Comparison of ENCODE assay signal across 8 cellular contexts in genomic region chr17:31559647-31560501, GRCh38.
DNase-seq lines count a peak whose midpoint lies in the region; ATAC-seq, FAIRE-seq and TF ChIP-seq lines count a peak whose summit lies in the region.

No MANE protein-coding gene starts in this region.

- H3K36me3 ChIP-seq in HCT116 (ENCODE audit: control insufficient read depth in 1 of 2, insufficient read depth in 2 of 2, low read length in 2 of 2) (no peaks in the 10 kb centered on the region), astrocyte (ENCODE audit: insufficient read depth, low read length) (peaks cover 11% of the 10 kb centered on the region), keratinocyte (ENCODE audit: control insufficient read depth in 2 of 2, extremely low read depth in 1 of 2, insufficient read depth in 2 of 2, low read length in 2 of 2) (peaks cover 3 to 5% of the 10 kb centered on the region in 2 experiments)

- peak overlapping the region; percentile 28; the same call in 1 of the 2 replicates for H3K4me2 ChIP-seq in HCT116 (ENCODE audit: low read length)
- H3K4me2 ChIP-seq in astrocyte (ENCODE audit: low read length): peak overlapping the region; percentile 98
- peak overlapping the region; percentile 96 for H3K4me2 ChIP-seq in keratinocyte (ENCODE audit: control insufficient read depth, extremely low read depth, insufficient read depth, low read depth, low read length)

- TF ChIP-seq CTCF in HCT116 (IDR thresholded peaks at IDR 0.05 in 2 of 3, conservative IDR thresholded peaks at IDR 0.05 in 1 of 3; ENCODE audit: borderline replicate concordance in 1 of 3, insufficient read depth in 1 of 3, low read depth in 2 of 3, low read length in 2 of 3): no peak
- TF ChIP-seq CTCF in astrocyte (IDR thresholded peaks at IDR 0.05; ENCODE audit: insufficient read depth, low read depth, low read length): no peak
- TF ChIP-seq CTCF in keratinocyte (optimal IDR thresholded peaks at IDR 0.05 in 1 of 3, IDR thresholded peaks at IDR 0.05 in 1 of 3, conservative IDR thresholded peaks at IDR 0.05 in 1 of 3; ENCODE audit: extremely low read depth in 1 of 3, insufficient read depth in 2 of 3, low read length in 3 of 3): no peak
- TF ChIP-seq CTCF in GM10248 (IDR thresholded peaks at IDR 0.05; ENCODE audit: control extremely low read depth, extremely low read depth, low read depth, missing control alignments): no peak

- H3K9me1 ChIP-seq in keratinocyte (ENCODE audit: control insufficient read depth, extremely low read depth, insufficient read depth, low read length): no peaks in the 10 kb centered on the region

- RAD21 ChIA-PET in HCT116 (lab: Charles Lee; ENCODE audit: low non-redundant PET in 1 of 2, low total read pairs in 2 of 2, uncharacterized antibody in 2 of 2, unreplicated experiment in 2 of 2): no interaction called here

- peaks cover 5% of the 10 kb centered on the region for H3K27me3 Mint-ChIP-seq in astrocyte (ENCODE audit: low read depth, unreplicated experiment)
- H3K27me3 Mint-ChIP-seq in stimulated activated naive B cell treated with anti-CD40 and anti-IgM and Interleukin-4, amounts not matched to agents 10 μg/mL and 1 μg/mL and 100 μg/mL, for 72 hours: no peaks in the 10 kb centered on the region

- H3K9ac ChIP-seq in HCT116 (ENCODE audit: low read length) (no peak overlapping the region), astrocyte (ENCODE audit: low read length) (peak overlapping the region; percentile 95), keratinocyte (ENCODE audit: control insufficient read depth, extremely low read depth, insufficient read depth, low read length) (peak overlapping the region; percentile 80)

- H3K9me2 ChIP-seq in HCT116 (ENCODE audit: insufficient read depth): no peaks in the 10 kb centered on the region

- CTCF ChIA-PET in HCT116 (lab: Charles Lee) (interaction anchor here (2.2 kb wide), 1 partner anchor 271 kb away, joined by 5 read pairs; no protein-coding TSS in a partner anchor), GM10248 (lab: Yijun Ruan, JAX) (interaction anchor here (0.8 to 7.1 kb wide), 6 partner anchors 14 to 342 kb away, joined by 3 to 50 read pairs (median 4); partner anchors contain the start of gene UTP6)

- H3K27ac ChIP-seq in HCT116 (ENCODE audit: low read depth, low read length): no peak overlapping the region; the same call in 1 of the 2 replicates
- peak overlapping the region; percentile 92 for H3K27ac ChIP-seq in astrocyte (ENCODE audit: low read depth, low read length)
- H3K27ac ChIP-seq in keratinocyte (ENCODE audit: control insufficient read depth, insufficient read depth, low read length): peak overlapping the region; percentile 69

- intact Hi-C loops in HCT116 (cut with micrococcal nuclease): loop anchor here (5.0 kb wide), 1 partner anchor 342 kb away; the partner anchor contains the start of gene UTP6

- H3K4me1 ChIP-seq in HCT116 (ENCODE audit: control insufficient read depth in 1 of 2, insufficient read depth in 2 of 2, low read length in 2 of 2) (peaks cover 0 to 10% of the 10 kb centered on the region in 2 experiments; a peak in 3 of 4 replicates), astrocyte (ENCODE audit: insufficient read depth, low read length) (peaks cover 38% of the 10 kb centered on the region), keratinocyte (ENCODE audit: control insufficient read depth, extremely low read depth, insufficient read depth, low read length) (peaks cover 27% of the 10 kb centered on the region)

- H3K9me3 ChIP-seq in HCT116 (ENCODE audit: control insufficient read depth in 1 of 2, insufficient read depth in 1 of 2, low read depth in 1 of 2, low read length in 2 of 2): no peaks in the 10 kb centered on the region
- no peaks in the 10 kb centered on the region for H3K9me3 ChIP-seq in astrocyte (ENCODE audit: insufficient read depth, low read depth, low read length)
- no peaks in the 10 kb centered on the region for H3K9me3 ChIP-seq in keratinocyte (ENCODE audit: control insufficient read depth, low read depth, low read length)

- DNase-seq in HCT116 (ENCODE audit: low read depth, low spot score) (no peak), astrocyte (ENCODE audit: low read depth) (no peak), keratinocyte (ENCODE audit: low read depth, low spot score) (no peak), COLO829 (ENCODE audit: low spot score) (no peak), GM10248 (ENCODE audit: extremely low spot score) (no peak), NCI-H2107 (lab: John Stamatoyannopoulos, UW) (no peak)
- no peak for DNase-seq in stimulated activated naive B cell treated with anti-CD40 and anti-IgM and Interleukin-4, amounts not matched to agents 10 μg/mL and 1 μg/mL and 100 μg/mL, for 72 hours
- no peak for DNase-seq in stimulated activated CD4-positive, alpha-beta T cell treated with anti-CD3 and anti-CD28 coated beads, Interleukin-2, amount 100 ng/mL, for 24 hours

- no TSS peak for BruUV-seq in HCT116 (replicated peaks; lab: Mats Ljungman, UMichigan)

- H3K4me1 Mint-ChIP-seq in astrocyte (ENCODE audit: low read depth, unreplicated experiment): peaks cover 18% of the 10 kb centered on the region
- H3K4me1 Mint-ChIP-seq in stimulated activated naive B cell treated with anti-CD40 and anti-IgM and Interleukin-4, amounts not matched to agents 10 μg/mL and 1 μg/mL and 100 μg/mL, for 72 hours: peaks cover 23 to 37% of the 10 kb centered on the region in 2 donors

- peak overlapping the region; percentile 84 for H3K4me3 Mint-ChIP-seq in astrocyte (ENCODE audit: unreplicated experiment)
- peak overlapping the region; percentile 51 to 58 for H3K4me3 Mint-ChIP-seq in stimulated activated naive B cell treated with anti-CD40 and anti-IgM and Interleukin-4, amounts not matched to agents 10 μg/mL and 1 μg/mL and 100 μg/mL, for 72 hours

- POLR2A ChIA-PET in HCT116 (lab: Charles Lee): no interaction called here
- POLR2A ChIA-PET in GM10248 (lab: Yijun Ruan, JAX): no interaction called here

- no peaks in the 10 kb centered on the region for H3K36me3 Mint-ChIP-seq in astrocyte (ENCODE audit: low read depth, unreplicated experiment)
- no peaks in the 10 kb centered on the region for H3K36me3 Mint-ChIP-seq in stimulated activated naive B cell treated with anti-CD40 and anti-IgM and Interleukin-4, amounts not matched to agents 10 μg/mL and 1 μg/mL and 100 μg/mL, for 72 hours

- no peak for FAIRE-seq in astrocyte (lab: Jason Lieb, UNC)
- FAIRE-seq in keratinocyte (lab: Jason Lieb, UNC): no peak

- dilution Hi-C loops in keratinocyte (cut with MboI; ENCODE audit: extremely low pct_ligation_motif_present, low sequenced_read_pairs): no loop called here

- H3K27me3 ChIP-seq in HCT116 (ENCODE audit: insufficient read depth, low read length): no peaks in the 10 kb centered on the region
- H3K27me3 ChIP-seq in astrocyte (ENCODE audit: insufficient read depth, low read length): no peaks in the 10 kb centered on the region
- no peaks in the 10 kb centered on the region for H3K27me3 ChIP-seq in keratinocyte (ENCODE audit: control insufficient read depth, extremely low read depth, insufficient read depth, low read length)

- H3K27ac Mint-ChIP-seq in astrocyte (ENCODE audit: unreplicated experiment): peak overlapping the region; percentile 62
- H3K27ac Mint-ChIP-seq in stimulated activated naive B cell treated with anti-CD40 and anti-IgM and Interleukin-4, amounts not matched to agents 10 μg/mL and 1 μg/mL and 100 μg/mL, for 72 hours: no peak overlapping the region

- no peaks in the 10 kb centered on the region for H3K9me3 Mint-ChIP-seq in astrocyte (ENCODE audit: unreplicated experiment)
- no peaks in the 10 kb centered on the region for H3K9me3 Mint-ChIP-seq in stimulated activated naive B cell treated with anti-CD40 and anti-IgM and Interleukin-4, amounts not matched to agents 10 μg/mL and 1 μg/mL and 100 μg/mL, for 72 hours

- no peak overlapping the region for H2AFZ ChIP-seq in HCT116 (ENCODE audit: low read depth, low read length, poor library complexity, severe bottlenecking)
- peak overlapping the region; percentile 58 for H2AFZ ChIP-seq in astrocyte (ENCODE audit: low read depth, low read length)
- H2AFZ ChIP-seq in keratinocyte (ENCODE audit: control insufficient read depth, low read length): peak overlapping the region; percentile 29

- H3K4me3 ChIP-seq in HCT116 (replicated peaks in 1 of 2; ENCODE audit: low read depth in 1 of 2, low read length in 2 of 2): no peak overlapping the region
- peak overlapping the region; percentile 79 for H3K4me3 ChIP-seq in astrocyte (ENCODE audit: insufficient read depth, low read depth, low read length)
- H3K4me3 ChIP-seq in keratinocyte (ENCODE audit: control insufficient read depth in 2 of 3, extremely low read depth in 1 of 3, insufficient read depth in 2 of 3, low read depth in 1 of 3, low read length in 3 of 3): peak overlapping the region; percentile 70 to 77 (median 74)

- TF ChIP-seq POLR2A in HCT116 (IDR thresholded peaks at IDR 0.05; ENCODE audit: borderline replicate concordance, extremely low read depth, insufficient read depth, insufficient read length): no peak

- ATAC-seq in HCT116: no peak
- peak; percentile 6 to 10 for ATAC-seq in stimulated activated naive B cell treated with anti-CD40 and anti-IgM and Interleukin-4, amounts not matched to agents 10 μg/mL and 1 μg/mL and 100 μg/mL, for 72 hours (replicated peaks)

- H4K20me1 ChIP-seq in HCT116 (ENCODE audit: insufficient read depth) (no peaks in the 10 kb centered on the region), astrocyte (ENCODE audit: insufficient read depth, low read length) (peaks cover 39% of the 10 kb centered on the region), keratinocyte (ENCODE audit: control insufficient read depth, extremely low read depth, insufficient read depth, low read length) (no peaks in the 10 kb centered on the region)

- no peaks in the 10 kb centered on the region for H3K79me2 ChIP-seq in HCT116 (ENCODE audit: insufficient read depth, low read length)
- peaks cover 58% of the 10 kb centered on the region for H3K79me2 ChIP-seq in astrocyte (ENCODE audit: insufficient read depth, low read length)
- H3K79me2 ChIP-seq in keratinocyte (ENCODE audit: control insufficient read depth, insufficient read depth, low read length): peaks cover 32% of the 10 kb centered on the region

- no peak for TF ChIP-seq RAD21 in HCT116 (IDR thresholded peaks at IDR 0.05; ENCODE audit: low read depth)

TF ChIP-seq in HCT116, 20 proteins besides CTCF, POLR2A, EP300 and RAD21 (continues in another document):
- TF ChIP-seq EZH2phosphoT487 (IDR thresholded peaks at IDR 0.05; ENCODE audit: borderline replicate concordance): no peak
- no peak for TF ChIP-seq TCF7L2 (IDR thresholded peaks at IDR 0.05; ENCODE audit: borderline replicate concordance, extremely low read depth, insufficient read depth, insufficient read length)
- TF ChIP-seq SIN3A (IDR thresholded peaks at IDR 0.05; ENCODE audit: low read depth): no peak
- no peak for TF ChIP-seq SRF (IDR thresholded peaks at IDR 0.05; ENCODE audit: low read depth)

Comparison
In these comparisons a context has a peak if more than half of its experiments do, and no peak if none do; other contexts are left out.
1. H3K4me2 ChIP-seq: peak in every context shown above with its lines; median percentile 98 in astrocyte; 96 in keratinocyte; 28 in HCT116.
2. H3K4me3 ChIP-seq: peak in astrocyte (single experiment) and keratinocyte (3 of 3); none in HCT116 (0 of 2).